In genomic region chrX:69290327-69290726, GRCh38 we compare ENCODE assay signal across 34 cellular contexts.
"Had no signal": no experiment of that assay in that cellular context is flagged by ENCODE, and none has a peak within 500 bp of the region (broad histone marks: within the 10 kb centered on the region; RNA-seq: fewer than 3 reads in every experiment).

No MANE protein-coding gene starts in this region.

- H3K27me3 ChIP-seq: brain microvascular endothelial cell, MG63, SJCRH30 had no signal

- H3K27ac ChIP-seq: brain microvascular endothelial cell, SJCRH30 had no signal

- DNase-seq: activated CD4-positive, alpha-beta memory T cell treated with anti-CD3 and anti-CD28 coated beads for 36 hours; activated CD4-positive, alpha-beta T cell treated with anti-CD3 and anti-CD28 coated beads for 36 hours; activated CD4-positive, alpha-beta T cell treated with anti-CD3 and anti-CD28 coated beads, Interleukin-2, amount 50 U/mL, for 1 hour; activated CD8-positive, alpha-beta memory T cell treated with anti-CD3 and anti-CD28 coated beads, Interleukin-2, amount 50 U/mL, for 4 hours; activated naive CD4-positive, alpha-beta T cell treated with anti-CD3 and anti-CD28 coated beads, Interleukin-2, amount 10 ng/mL, durations not matched to agents 7 days and 5 days; activated naive CD8-positive, alpha-beta T cell treated with anti-CD3 and anti-CD28 coated beads, Interleukin-2, amount 50 U/mL, for 24 hours; activated T-cell treated with anti-CD3 and anti-CD28 coated beads for 4 hours; activated T-cell treated with anti-CD3 and anti-CD28 coated beads, Interleukin-2, amount 50 U/mL, for 4 hours; anterior cingulate cortex; brain microvascular endothelial cell; Kasumi-1; KG1; MV-4-11; NCI-H1092 treated with DMSO at 0.1 percent for 48 hours; NCI-H1417; NCI-H146; NCI-H187; NCI-H2029 treated with DMSO at 0.1 percent for 48 hours; NCI-H2171 treated with DMSO at 0.1 percent for 48 hours; NCI-H2227 treated with DMSO at 0.1 percent for 48 hours; NCI-H446; NCI-H510A treated with DMSO at 0.1 percent for 48 hours; SHP77; SJCRH30; SK-N-SH had no signal

- H3K9me3 ChIP-seq: MG63, SJCRH30, SK-N-SH had no signal

- H3K27me3 Mint-ChIP-seq: activated CD4-positive, alpha-beta memory T cell treated with anti-CD3 and anti-CD28 coated beads for 36 hours; activated naive CD4-positive, alpha-beta T cell treated with anti-CD3 and anti-CD28 coated beads, Interleukin-2, amount 10 ng/mL, durations not matched to agents 7 days and 5 days; activated naive CD8-positive, alpha-beta T cell; activated naive CD8-positive, alpha-beta T cell treated with anti-CD3 and anti-CD28 coated beads, Interleukin-2, amount 50 U/mL, for 24 hours; central memory CD8-positive, alpha-beta T cell had no signal

- H3K27ac Mint-ChIP-seq: activated CD4-positive, alpha-beta memory T cell treated with anti-CD3 and anti-CD28 coated beads for 36 hours; activated CD4-positive, alpha-beta T cell treated with anti-CD3 and anti-CD28 coated beads for 36 hours; activated naive CD4-positive, alpha-beta T cell treated with anti-CD3 and anti-CD28 coated beads, Interleukin-2, amount 10 ng/mL, durations not matched to agents 7 days and 5 days; activated naive CD8-positive, alpha-beta T cell; activated naive CD8-positive, alpha-beta T cell treated with anti-CD3 and anti-CD28 coated beads, Interleukin-2, amount 50 U/mL, for 24 hours; activated T-helper 1 cell treated with anti-CD3 and anti-CD28 coated beads, Interleukin-12 subunit alpha, Interleukin-12 subunit beta, Interleukin-2, Interleukin-4 antibody, amounts not matched to agents 30 ng/mL and 10 ng/mL and 1 ng/mL, durations not matched to agents 14 hours and 24 hours and 36 hours; T-helper 1 cell treated with Interleukin-12 subunit alpha and Interleukin-12 subunit beta and Interleukin-4 antibody, amounts not matched to agents 30 μg/mL and 1 μg/mL, for 36 hours; T-helper 2 cell treated with Interferon-gamma antibody and Interleukin-4, amounts not matched to agents 5 μg/mL and 100 μg/mL, for 36 hours; WTC11 had no signal

- H3K4me3 Mint-ChIP-seq: activated CD4-positive, alpha-beta memory T cell treated with anti-CD3 and anti-CD28 coated beads for 36 hours; activated CD4-positive, alpha-beta T cell treated with anti-CD3 and anti-CD28 coated beads for 36 hours; activated naive CD4-positive, alpha-beta T cell treated with anti-CD3 and anti-CD28 coated beads, Interleukin-2, amount 10 ng/mL, durations not matched to agents 7 days and 5 days; activated naive CD8-positive, alpha-beta T cell; activated naive CD8-positive, alpha-beta T cell treated with anti-CD3 and anti-CD28 coated beads, Interleukin-2, amount 50 U/mL, for 24 hours; activated T-cell treated with anti-CD3 and anti-CD28 coated beads, Interleukin-2, amount 50 U/mL, for 4 hours; activated T-helper 1 cell treated with anti-CD3 and anti-CD28 coated beads, Interleukin-12 subunit alpha, Interleukin-12 subunit beta, Interleukin-2, Interleukin-4 antibody, amounts not matched to agents 30 ng/mL and 10 ng/mL and 1 ng/mL, durations not matched to agents 14 hours and 24 hours and 36 hours; central memory CD8-positive, alpha-beta T cell; T-helper 1 cell treated with Interleukin-12 subunit alpha and Interleukin-12 subunit beta and Interleukin-4 antibody, amounts not matched to agents 30 μg/mL and 1 μg/mL, for 36 hours; T-helper 2 cell treated with Interferon-gamma antibody and Interleukin-4, amounts not matched to agents 5 μg/mL and 100 μg/mL, for 36 hours; WTC11 had no signal

- H3K4me2 ChIP-seq: SK-N-SH had no signal

- ATAC-seq: activated CD4-positive, alpha-beta T cell treated with anti-CD3 and anti-CD28 coated beads for 36 hours; activated CD4-positive, CD25-positive, alpha-beta regulatory T cell treated with anti-CD3 and anti-CD28 coated beads, Interleukin-2, amount 50 U/mL, for 24 hours; activated naive CD8-positive, alpha-beta T cell treated with anti-CD3 and anti-CD28 coated beads, Interleukin-2, amount 50 U/mL, for 24 hours; activated T-cell treated with anti-CD3 and anti-CD28 coated beads, Interleukin-2, amount 50 U/mL, for 4 hours; Panc1; WTC11 had no signal

- H3K36me3 Mint-ChIP-seq: activated CD4-positive, alpha-beta memory T cell treated with anti-CD3 and anti-CD28 coated beads for 36 hours; activated naive CD4-positive, alpha-beta T cell treated with anti-CD3 and anti-CD28 coated beads, Interleukin-2, amount 10 ng/mL, durations not matched to agents 7 days and 5 days; activated naive CD8-positive, alpha-beta T cell; WTC11 had no signal

- H3K9ac ChIP-seq: SK-N-SH had no signal

- H3K36me3 ChIP-seq: brain microvascular endothelial cell, MG63, SJCRH30 had no signal

- H3K9me3 Mint-ChIP-seq: activated CD4-positive, alpha-beta memory T cell treated with anti-CD3 and anti-CD28 coated beads for 36 hours; activated naive CD4-positive, alpha-beta T cell treated with anti-CD3 and anti-CD28 coated beads, Interleukin-2, amount 10 ng/mL, durations not matched to agents 7 days and 5 days; activated naive CD8-positive, alpha-beta T cell treated with anti-CD3 and anti-CD28 coated beads, Interleukin-2, amount 50 U/mL, for 24 hours; activated T-cell treated with anti-CD3 and anti-CD28 coated beads, Interleukin-2, amount 50 U/mL, for 4 hours; activated T-helper 1 cell treated with anti-CD3 and anti-CD28 coated beads, Interleukin-12 subunit alpha, Interleukin-12 subunit beta, Interleukin-2, Interleukin-4 antibody, amounts not matched to agents 30 ng/mL and 10 ng/mL and 1 ng/mL, durations not matched to agents 14 hours and 24 hours and 36 hours; central memory CD8-positive, alpha-beta T cell; T-helper 1 cell treated with Interleukin-12 subunit alpha and Interleukin-12 subunit beta and Interleukin-4 antibody, amounts not matched to agents 30 μg/mL and 1 μg/mL, for 36 hours; T-helper 2 cell treated with Interferon-gamma antibody and Interleukin-4, amounts not matched to agents 5 μg/mL and 100 μg/mL, for 36 hours; WTC11 had no signal

- H3K4me3 ChIP-seq: MG63, SJCRH30 had no signal

- H3K4me1 ChIP-seq: SJCRH30 had no signal

- H3K4me1 Mint-ChIP-seq: activated CD4-positive, alpha-beta T cell treated with anti-CD3 and anti-CD28 coated beads for 36 hours; activated naive CD4-positive, alpha-beta T cell treated with anti-CD3 and anti-CD28 coated beads, Interleukin-2, amount 10 ng/mL, durations not matched to agents 7 days and 5 days; activated naive CD8-positive, alpha-beta T cell treated with anti-CD3 and anti-CD28 coated beads, Interleukin-2, amount 50 U/mL, for 24 hours; central memory CD8-positive, alpha-beta T cell had no signal
